18 cellular contexts compared by ENCODE assay signal in genomic region chr5:159727167-159727566, GRCh38.
DNase-seq lines count a peak whose midpoint lies in the region; ATAC-seq, FAIRE-seq and TF ChIP-seq lines count a peak whose summit lies in the region.
"Had no signal": no experiment of that assay in that cellular context is flagged by ENCODE, and none has a peak within 500 bp of the region (broad histone marks: within the 10 kb centered on the region; RNA-seq: fewer than 3 reads in every experiment).

No MANE protein-coding gene starts in this region.

- H3K4me3 Mint-ChIP-seq in Calu3 (ENCODE audit: low read depth, unreplicated experiment) = no peak overlapping the region
- H3K4me3 Mint-ChIP-seq: B cell; CD4-positive, alpha-beta T cell had no signal

- no peak overlapping the region for H2BK120ac ChIP-seq in mesendoderm (ENCODE audit: low read depth, low read length)

- H3K27me3 ChIP-seq in HCT116 (ENCODE audit: insufficient read depth, low read length) = no peaks in the 10 kb centered on the region
- no peaks in the 10 kb centered on the region for H3K27me3 ChIP-seq in K562 (ENCODE audit: control insufficient read depth in 2 of 2, insufficient read depth in 2 of 2, low read length in 2 of 2)
- no peaks in the 10 kb centered on the region for H3K27me3 ChIP-seq in mesendoderm (ENCODE audit: insufficient read depth, low read length, poor library complexity)
- H3K27me3 ChIP-seq in pancreas = no peaks in the 10 kb centered on the region

- no peak overlapping the region for H3K23ac ChIP-seq in mesendoderm (ENCODE audit: low read length)

- no peak for TF ChIP-seq RAD21 in HCT116 (IDR thresholded peaks at IDR 0.05; ENCODE audit: low read depth)
- no peak for TF ChIP-seq RAD21 in K562 (CRISPR knock-in tag; conservative IDR thresholded peaks at IDR 0.05 in 1 of 2, IDR thresholded peaks at IDR 0.05 in 1 of 2)

- H2AFZ ChIP-seq in HCT116 (ENCODE audit: low read depth, low read length, poor library complexity, severe bottlenecking) = peak overlapping the region; percentile 6
- H2AFZ ChIP-seq in K562 (ENCODE audit: low read depth, low read length) = no peak overlapping the region
- H2AFZ ChIP-seq: GM23248 had no signal

- no peak overlapping the region for H3K18ac ChIP-seq in mesendoderm (ENCODE audit: low read length)

- no TSS peak for BruUV-seq in HCT116 (replicated peaks; lab: Mats Ljungman, UMichigan)
- no TSS peak for BruUV-seq in K562 (replicated peaks; lab: Mats Ljungman, UMichigan)
- BruUV-seq in Calu3 (replicated peaks; lab: Mats Ljungman, UMichigan) = no TSS peak

- H3K4me1 ChIP-seq in HCT116 (ENCODE audit: control insufficient read depth in 1 of 2, insufficient read depth in 2 of 2, low read length in 2 of 2) (no peaks in the 10 kb centered on the region), K562 (replicated peaks in 1 of 2; ENCODE audit: control insufficient read depth in 2 of 2, insufficient read depth in 2 of 2, low read length in 2 of 2) (no peaks in the 10 kb centered on the region), mesendoderm (ENCODE audit: control insufficient read depth, low read depth, low read length) (no peaks in the 10 kb centered on the region), pancreas (no peaks in the 10 kb centered on the region)

- H4K20me1 ChIP-seq in HCT116 (ENCODE audit: insufficient read depth) (no peaks in the 10 kb centered on the region), K562 (replicated peaks; ENCODE audit: control insufficient read depth, insufficient read depth, low read length) (no peaks in the 10 kb centered on the region)

- WGBS in K562 (ENCODE audit: insufficient coverage, low coverage, missing lambda C conversion rate) = 0% methylated on average over 1 of the region's 1 CpG
- no CpG with 5 or more reads among the region's 1 CpG for WGBS in mesendoderm (ENCODE audit: extremely low coverage, insufficient coverage, low lambda C conversion rate)
- 64 to 68% methylated on average over 1 of the region's 1 CpG for WGBS in pancreas, 2 donors

- H3K4me2 ChIP-seq in HCT116 (ENCODE audit: low read length) = no peak overlapping the region
- no peak overlapping the region for H3K4me2 ChIP-seq in K562 (ENCODE audit: insufficient read depth, low read length)
- no peak overlapping the region for H3K4me2 ChIP-seq in mesendoderm (ENCODE audit: low read length)

- no peaks in the 10 kb centered on the region for H3K4me1 Mint-ChIP-seq in Calu3 (ENCODE audit: low read depth, unreplicated experiment)

- H4K5ac ChIP-seq in mesendoderm (ENCODE audit: low read length) = no peak overlapping the region

- in situ Hi-C loops in K562 (cut with MboI) = no loop called here

- no peak for TF ChIP-seq POLR2A in HCT116 (IDR thresholded peaks at IDR 0.05; ENCODE audit: borderline replicate concordance, extremely low read depth, insufficient read depth, insufficient read length)
- TF ChIP-seq POLR2A in K562 (conservative IDR thresholded peaks at IDR 0.05) = no peak

- H3K56ac ChIP-seq in mesendoderm (ENCODE audit: low read length) = no peak overlapping the region

- H3K9me3 Mint-ChIP-seq in Calu3 (ENCODE audit: low read depth, unreplicated experiment) = no peaks in the 10 kb centered on the region
- H3K9me3 Mint-ChIP-seq: CD4-positive, alpha-beta T cell had no signal

- no peaks in the 10 kb centered on the region for H3K36me3 Mint-ChIP-seq in Calu3 (ENCODE audit: insufficient read depth, unreplicated experiment)

- H3K27me3 Mint-ChIP-seq in Calu3 (ENCODE audit: unreplicated experiment) = peaks cover 14% of the 10 kb centered on the region

- H3K27ac ChIP-seq in HCT116 (ENCODE audit: low read depth, low read length) (no peak overlapping the region), K562 (ENCODE audit: extremely low read depth, low read depth, low read length) (no peak overlapping the region), mesendoderm (ENCODE audit: low read depth, low read length) (no peak overlapping the region), pancreas (no peak overlapping the region)
- H3K27ac ChIP-seq: GM23248 had no signal

- TF ChIP-seq CTCF in HCT116 (IDR thresholded peaks at IDR 0.05 in 2 of 3, conservative IDR thresholded peaks at IDR 0.05 in 1 of 3; ENCODE audit: borderline replicate concordance in 1 of 3, insufficient read depth in 1 of 3, low read depth in 2 of 3, low read length in 2 of 3) (peak in 2 of 3 experiments; percentile 17 to 32; a peak in 1 of 6 replicates), K562 (IDR thresholded peaks at IDR 0.05 in 2 of 3, conservative IDR thresholded peaks at IDR 0.05 in 1 of 3; ENCODE audit: insufficient read depth in 2 of 3, low read depth in 1 of 3, low read length in 3 of 3) (no peak), Calu3 (IDR thresholded peaks at IDR 0.05; ENCODE audit: unreplicated experiment) (no peak), pancreas (IDR thresholded peaks at IDR 0.05) (no peak)

- FAIRE-seq in K562 (lab: Jason Lieb, UNC) (no peak), pancreas (lab: Jason Lieb, UNC) (no peak)
- FAIRE-seq: A204.1, GM12878, GM18507, HepG2, HTR-8/SVneo had no signal

- no peak overlapping the region for H3K9ac ChIP-seq in HCT116 (ENCODE audit: low read length)
- H3K9ac ChIP-seq in K562 (ENCODE audit: insufficient read depth in 1 of 2, low read depth in 2 of 2, low read length in 2 of 2) = no peak overlapping the region
- no peak overlapping the region for H3K9ac ChIP-seq in mesendoderm (ENCODE audit: low read length)
- H3K9ac ChIP-seq: GM23248 had no signal

- no peak overlapping the region for H2AK5ac ChIP-seq in mesendoderm (ENCODE audit: low read length)

- H3K4ac ChIP-seq in mesendoderm (ENCODE audit: low read depth, low read length) = no peak overlapping the region

- TF ChIP-seq EP300 in K562 (IDR thresholded peaks at IDR 0.05; ENCODE audit: low read length) = no peak

- H3K79me1 ChIP-seq in mesendoderm (ENCODE audit: low read length) = no peaks in the 10 kb centered on the region

- no peak overlapping the region for H4K8ac ChIP-seq in mesendoderm (ENCODE audit: low read depth, low read length)

- POLR2A ChIA-PET in HCT116 (lab: Charles Lee) (no interaction called here), K562 (lab: Yijun Ruan, JAX) (no interaction called here)

- H3K27ac Mint-ChIP-seq in Calu3 (ENCODE audit: unreplicated experiment) = no peak overlapping the region
- H3K27ac Mint-ChIP-seq: B cell; CD4-positive, alpha-beta T cell had no signal

- H3K9me2 ChIP-seq in HCT116 (ENCODE audit: insufficient read depth) = no peaks in the 10 kb centered on the region

- no peaks in the 10 kb centered on the region for H3K36me3 ChIP-seq in HCT116 (ENCODE audit: control insufficient read depth in 1 of 2, insufficient read depth in 2 of 2, low read length in 2 of 2)
- no peaks in the 10 kb centered on the region for H3K36me3 ChIP-seq in K562 (ENCODE audit: control insufficient read depth, insufficient read depth, low read length)
- H3K36me3 ChIP-seq in mesendoderm (ENCODE audit: control insufficient read depth, insufficient read depth, low read length) = no peaks in the 10 kb centered on the region
- H3K36me3 ChIP-seq in pancreas = no peaks in the 10 kb centered on the region

- no peaks in the 10 kb centered on the region for H3K9me3 ChIP-seq in HCT116 (ENCODE audit: control insufficient read depth in 1 of 2, insufficient read depth in 1 of 2, low read depth in 1 of 2, low read length in 2 of 2)
- no peaks in the 10 kb centered on the region for H3K9me3 ChIP-seq in K562 (replicated peaks; ENCODE audit: control insufficient read depth, insufficient read depth, low read depth, low read length)
- no peaks in the 10 kb centered on the region for H3K9me3 ChIP-seq in pancreas

- no peaks in the 10 kb centered on the region for H3K9me1 ChIP-seq in K562 (ENCODE audit: control insufficient read depth, insufficient read depth, low read length)

- H3K79me2 ChIP-seq in HCT116 (ENCODE audit: insufficient read depth, low read length) = no peaks in the 10 kb centered on the region
- H3K79me2 ChIP-seq in K562 (ENCODE audit: control insufficient read depth, insufficient read depth, low read length) = no peaks in the 10 kb centered on the region
- H3K79me2 ChIP-seq in mesendoderm (ENCODE audit: control insufficient read depth, insufficient read depth, low read length) = no peaks in the 10 kb centered on the region

- intact Hi-C loops in HCT116 (cut with micrococcal nuclease) = no loop called here
- intact Hi-C loops in K562 (cut with micrococcal nuclease) = no loop called here
- intact Hi-C loops in Calu3 (cut with micrococcal nuclease; ENCODE audit: unreplicated experiment) = no loop called here
- intact Hi-C loops in pancreas (cut with DNase I) = no loop called here

- H2BK15ac ChIP-seq in mesendoderm (replicated peaks; ENCODE audit: low read depth) = no peak overlapping the region

- ATAC-seq in HCT116 = peak; percentile 80
- peak; percentile 43; the same call in 2 of the 3 replicates for ATAC-seq in K562
- no peak for ATAC-seq in pancreas
- ATAC-seq: GM12878, HepG2 had no signal

- DNase-seq in HCT116 (ENCODE audit: low read depth, low spot score) (no peak), K562 (ENCODE audit: extremely low read depth in 1 of 4, low spot score in 3 of 4) (no peak), mesendoderm (peak; percentile 44), Calu3 (no peak), epidermal melanocyte (ENCODE audit: insufficient read length, low spot score) (no peak), pancreas (no peak), hepatic stellate cell (ENCODE audit: low spot score) (no peak)
- DNase-seq: C1 segment of cervical spinal cord; CD4-positive, alpha-beta T cell; DMS79; GM23248; HCEC 1CT had no signal

- no peak overlapping the region for H2BK5ac ChIP-seq in mesendoderm (ENCODE audit: low read length)

- RAD21 ChIA-PET in HCT116 (lab: Charles Lee; ENCODE audit: low non-redundant PET in 1 of 2, low total read pairs in 2 of 2, uncharacterized antibody in 2 of 2, unreplicated experiment in 2 of 2) = no interaction called here

- H3K4me3 ChIP-seq in HCT116 (replicated peaks in 1 of 2; ENCODE audit: low read depth in 1 of 2, low read length in 2 of 2) (no peak overlapping the region), K562 (no peak overlapping the region), mesendoderm (ENCODE audit: low read length) (no peak overlapping the region), pancreas (no peak overlapping the region)
- H3K4me3 ChIP-seq: GM12878, GM23248 had no signal

- CTCF ChIA-PET in HCT116 (lab: Charles Lee) = interaction anchor here (0.6 kb wide), 1 partner anchor 11 kb away, joined by 3 read pairs; no protein-coding TSS in a partner anchor
- CTCF ChIA-PET in K562 (lab: Yijun Ruan, JAX; ENCODE audit: low intra/inter-chr PET ratio) = no interaction called here
- CTCF ChIA-PET in Calu3 (lab: Charles Lee) = no interaction called here

TF ChIP-seq in HCT116, 20 proteins besides CTCF, POLR2A, EP300 and RAD21 (continues in another document):
- no peak for TF ChIP-seq SP1 (IDR thresholded peaks at IDR 0.05; ENCODE audit: low read depth)
- TF ChIP-seq TCF7L2 (IDR thresholded peaks at IDR 0.05; ENCODE audit: borderline replicate concordance, extremely low read depth, insufficient read depth, insufficient read length) = no peak
- TF ChIP-seq CEBPB (IDR thresholded peaks at IDR 0.05; ENCODE audit: low read depth) = no peak
- TF ChIP-seq ZFX (IDR thresholded peaks at IDR 0.05) = no peak

TF ChIP-seq in K562, 482 proteins besides CTCF, POLR2A, EP300 and RAD21 (continues in another document):
- TF ChIP-seq XRCC3 (IDR thresholded peaks at IDR 0.05) = no peak

Comparison
In these comparisons a context has a peak if more than half of its experiments do, and no peak if none do; other contexts are left out.
1. ATAC-seq: peak in HCT116 (single experiment) and K562 (single experiment); none in pancreas (0 of 4).
2. CTCF ChIP-seq: peak in HCT116 (2 of 3); none in K562 (0 of 3), Calu3 (single experiment) and pancreas (0 of 4).
3. Of the 22 proteins assayed by ChIP-seq in both K562 and HCT116: peak only in K562: none; only in HCT116: CTCF; in both: none; in neither: 21.